In the genomic region with DNA sequence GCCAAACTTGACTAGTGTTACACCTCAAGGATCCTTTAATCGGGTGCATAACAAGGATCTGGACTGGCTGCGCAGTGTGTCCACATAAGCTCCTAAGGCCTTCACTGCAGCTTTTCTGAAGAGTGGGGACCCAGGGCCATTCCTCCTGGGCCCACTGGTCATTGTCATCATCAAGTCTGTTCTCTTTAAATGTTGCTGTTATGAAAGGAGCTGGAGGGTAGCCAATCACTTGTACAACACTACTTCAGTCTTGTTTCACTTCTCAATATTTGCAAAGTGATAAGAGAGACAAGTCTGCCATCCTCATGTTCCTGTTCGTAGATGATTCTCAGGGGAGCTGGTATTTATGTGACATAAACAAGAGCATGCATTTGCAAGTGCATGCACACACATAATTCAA, we compare ENCODE assay signal across 20 cellular contexts.
DNase-seq lines count a peak whose midpoint lies in the region; ATAC-seq lines count a peak whose summit lies in the region.
"Had no signal": no experiment of that assay in that cellular context is flagged by ENCODE, and none has a peak within 500 bp of the region (broad histone marks: within the 10 kb centered on the region; RNA-seq: fewer than 3 reads in every experiment).

No MANE protein-coding gene starts in this region.

- peak; percentile 70 for ATAC-seq in GM21381 (IDR thresholded peaks at IDR 0.05; ENCODE audit: unreplicated experiment)
- ATAC-seq: mucosa of descending colon, PC-3 had no signal

- DNase-seq in NCI-H345 (lab: John Stamatoyannopoulos, UW) (peak; percentile 13), NCI-H345 treated with DMSO at 0.1 percent for 48 hours (lab: John Stamatoyannopoulos, UW; ENCODE audit: unreplicated experiment) (no peak), NCI-H2029 (lab: John Stamatoyannopoulos, UW) (peak; percentile 34), medulla oblongata (ENCODE audit: extremely low spot score) (peak; percentile 84), NCI-H510A (lab: John Stamatoyannopoulos, UW) (no peak), SKM-1 (lab: John Stamatoyannopoulos, UW; ENCODE audit: unreplicated experiment) (no peak), AG20443 (ENCODE audit: low spot score) (no peak)
- DNase-seq: 8988T; activated CD4-positive, alpha-beta T cell treated with anti-CD3 and anti-CD28 coated beads, Interleukin-2, amount 50 U/mL, for 1 hour; activated naive CD4-positive, alpha-beta T cell treated with anti-CD3 and anti-CD28 coated beads for 36 hours; H9; kidney glomerular epithelial cell; mucosa of descending colon; NCI-H187; NCI-H524; PC-3; retina; stomach; T1000 had no signal

Comparison
In these comparisons a context has a peak if more than half of its experiments do, and no peak if none do; other contexts are left out.
1. DNase-seq: peak in NCI-H345 (single experiment), NCI-H2029 (single experiment) and medulla oblongata (single experiment); none in NCI-H345 treated with DMSO at 0.1 percent for 48 hours (single experiment), NCI-H510A (single experiment), SKM-1 (single experiment) and AG20443 (single experiment).